In the genomic region with DNA sequence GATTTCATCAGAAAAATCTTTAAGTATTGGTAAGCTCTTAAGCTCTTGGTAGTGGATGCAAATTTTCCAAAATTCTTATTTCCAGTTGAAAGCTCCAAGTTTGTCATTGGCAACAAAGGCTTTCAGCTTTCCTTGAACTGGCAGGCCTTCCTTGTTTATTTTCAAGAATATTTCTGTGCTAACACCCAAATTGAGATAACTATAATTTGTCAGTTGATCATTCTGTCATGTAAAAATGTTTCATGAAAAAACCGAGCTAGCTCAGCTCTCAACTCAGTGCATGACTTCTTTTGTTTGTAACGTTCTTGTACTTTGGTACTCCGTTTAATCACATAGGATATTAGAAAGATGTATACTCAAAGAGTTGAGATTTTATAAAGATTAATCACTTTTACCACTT, we compare ENCODE assay signal across 1 cellular context.
TF ChIP-seq lines count a peak whose summit lies in the region.

No MANE protein-coding gene starts in this region.

TF ChIP-seq in WTC11, 78 proteins besides CTCF, POLR2A, EP300 and RAD21 (continued from another document):
- TF ChIP-seq, protein P1, sequence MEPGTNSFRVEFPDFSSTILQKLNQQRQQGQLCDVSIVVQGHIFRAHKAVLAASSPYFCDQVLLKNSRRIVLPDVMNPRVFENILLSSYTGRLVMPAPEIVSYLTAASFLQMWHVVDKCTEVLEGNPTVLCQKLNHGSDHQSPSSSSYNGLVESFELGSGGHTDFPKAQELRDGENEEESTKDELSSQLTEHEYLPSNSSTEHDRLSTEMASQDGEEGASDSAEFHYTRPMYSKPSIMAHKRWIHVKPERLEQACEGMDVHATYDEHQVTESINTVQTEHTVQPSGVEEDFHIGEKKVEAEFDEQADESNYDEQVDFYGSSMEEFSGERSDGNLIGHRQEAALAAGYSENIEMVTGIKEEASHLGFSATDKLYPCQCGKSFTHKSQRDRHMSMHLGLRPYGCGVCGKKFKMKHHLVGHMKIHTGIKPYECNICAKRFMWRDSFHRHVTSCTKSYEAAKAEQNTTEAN (CRISPR knock-in tag; IDR thresholded peaks at IDR 0.05), result no peak
- TF ChIP-seq FOXP1 (CRISPR knock-in tag; IDR thresholded peaks at IDR 0.05; ENCODE audit: borderline replicate concordance), result no peak
TF ChIP-seq in WTC11: peak in this region for 0.
